In the genomic region with DNA sequence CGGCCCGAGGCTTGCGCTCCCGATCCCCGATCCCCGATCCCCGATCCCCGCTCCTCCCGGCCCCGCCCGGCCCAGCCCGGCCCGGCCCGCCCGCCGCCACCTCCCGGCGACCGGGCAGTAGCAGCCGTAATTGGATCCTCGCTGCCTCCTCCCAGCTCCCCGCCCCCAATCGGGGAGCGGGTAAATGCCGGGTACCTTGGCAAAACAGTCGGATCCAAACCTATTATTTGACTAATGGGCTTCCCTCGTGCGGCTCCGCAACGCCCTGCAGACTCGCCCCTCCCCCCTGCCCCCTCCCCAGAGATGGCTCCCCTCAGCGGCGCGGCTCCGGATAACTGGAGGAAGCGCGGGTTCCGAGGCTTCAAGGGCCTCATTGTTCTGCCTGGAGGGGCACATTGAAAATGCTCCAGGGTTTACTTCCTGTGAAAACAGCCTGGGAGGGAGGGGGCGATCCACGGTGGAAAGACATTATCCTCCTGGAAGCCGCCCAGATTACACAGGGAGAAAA, we compare ENCODE assay signal across 8 cellular contexts.
DNase-seq lines count a peak whose midpoint lies in the region; ATAC-seq and TF ChIP-seq lines count a peak whose summit lies in the region.

No MANE protein-coding gene starts in this region.

- CTCF ChIA-PET in CD8-positive, alpha-beta T cell (lab: Charles Lee): interaction anchor here (0.7 to 1.7 kb wide), 10 partner anchors 16 to 281 kb away, joined by 3 to 7 read pairs (median 3); no protein-coding TSS in a partner anchor

- H3K9me3 Mint-ChIP-seq in CD8-positive, alpha-beta T cell: no peaks in the 10 kb centered on the region
- no peaks in the 10 kb centered on the region for H3K9me3 Mint-ChIP-seq in activated T-helper 17 cell treated with anti-CD3 and anti-CD28 coated beads, Interleukin-2, amount 50 U/mL, for 72 hours
- no peaks in the 10 kb centered on the region for H3K9me3 Mint-ChIP-seq in nephron progenitor cell

- no peak overlapping the region for H3K27ac ChIP-seq in CD8-positive, alpha-beta T cell (ENCODE audit: low read depth, low read length)
- peak overlapping the region; percentile 85 to 97 (median 92) for H3K27ac ChIP-seq in tibial nerve

- ATAC-seq in CD8-positive, alpha-beta T cell: peak; percentile 24
- ATAC-seq in GM19467 (IDR thresholded peaks at IDR 0.05; ENCODE audit: unreplicated experiment): peak; percentile 23
- peak; percentile 49 for ATAC-seq in activated T-helper 17 cell treated with anti-CD3 and anti-CD28 coated beads, Interleukin-2, amount 50 U/mL, for 72 hours (replicated peaks)

- H3K4me1 ChIP-seq in CD8-positive, alpha-beta T cell (ENCODE audit: insufficient read depth, low read length): peaks cover 14% of the 10 kb centered on the region
- H3K4me1 ChIP-seq in tibial nerve: peaks cover 0 to 59% (median 28%) of the 10 kb centered on the region in 4 donors

- H3K4me3 Mint-ChIP-seq in CD8-positive, alpha-beta T cell: peak overlapping the region; percentile 91
- H3K4me3 Mint-ChIP-seq in activated T-helper 17 cell treated with anti-CD3 and anti-CD28 coated beads, Interleukin-2, amount 50 U/mL, for 72 hours: peak overlapping the region; percentile 90
- peak overlapping the region; percentile 80 for H3K4me3 Mint-ChIP-seq in nephron progenitor cell

- no peak for TF ChIP-seq POLR2A in tibial nerve (IDR thresholded peaks at IDR 0.05)

- peaks cover 14% of the 10 kb centered on the region for H3K4me1 Mint-ChIP-seq in CD8-positive, alpha-beta T cell (ENCODE audit: low read depth)
- peaks cover 24% of the 10 kb centered on the region for H3K4me1 Mint-ChIP-seq in activated T-helper 17 cell treated with anti-CD3 and anti-CD28 coated beads, Interleukin-2, amount 50 U/mL, for 72 hours
- peaks cover 85% of the 10 kb centered on the region for H3K4me1 Mint-ChIP-seq in nephron progenitor cell

- WGBS in tibial nerve, 2 donors: 1 to 3% methylated on average over 12 to 17 of the region's 41 CpGs

- H3K36me3 Mint-ChIP-seq in CD8-positive, alpha-beta T cell: peaks cover 2% of the 10 kb centered on the region
- peaks cover 6% of the 10 kb centered on the region for H3K36me3 Mint-ChIP-seq in activated T-helper 17 cell treated with anti-CD3 and anti-CD28 coated beads, Interleukin-2, amount 50 U/mL, for 72 hours (ENCODE audit: low read depth)
- no peaks in the 10 kb centered on the region for H3K36me3 Mint-ChIP-seq in nephron progenitor cell (ENCODE audit: low read depth)

- peak overlapping the region; percentile 91 for H3K27ac Mint-ChIP-seq in CD8-positive, alpha-beta T cell
- peak overlapping the region; percentile 97 for H3K27ac Mint-ChIP-seq in activated T-helper 17 cell treated with anti-CD3 and anti-CD28 coated beads, Interleukin-2, amount 50 U/mL, for 72 hours
- peak overlapping the region; percentile 99 for H3K27ac Mint-ChIP-seq in nephron progenitor cell

- intact Hi-C loops in CD8-positive, alpha-beta T cell (cut with DNase I, micrococcal nuclease): loop anchor here (1.0 to 5.0 kb wide), 8 partner anchors 53 to 942 kb away; partner anchors contain the start of genes RPS24 (in 1 of the 2) and ZCCHC24 (in 1 of the 2)

- TF ChIP-seq CTCF in CD8-positive, alpha-beta T cell (IDR thresholded peaks at IDR 0.05): no peak
- TF ChIP-seq CTCF in fibroblast of villous mesenchyme (IDR thresholded peaks at IDR 0.05; ENCODE audit: insufficient read depth, low read depth, low read length): no peak
- no peak for TF ChIP-seq CTCF in nephron progenitor cell (IDR thresholded peaks at IDR 0.05)
- TF ChIP-seq CTCF in tibial nerve (IDR thresholded peaks at IDR 0.05): peak in 1 of 5 experiments; percentile 22

- H3K9me3 ChIP-seq in CD8-positive, alpha-beta T cell (ENCODE audit: low read length): no peaks in the 10 kb centered on the region
- no peaks in the 10 kb centered on the region for H3K9me3 ChIP-seq in tibial nerve

- H3K27me3 Mint-ChIP-seq in CD8-positive, alpha-beta T cell (ENCODE audit: low read depth): no peaks in the 10 kb centered on the region
- H3K27me3 Mint-ChIP-seq in activated T-helper 17 cell treated with anti-CD3 and anti-CD28 coated beads, Interleukin-2, amount 50 U/mL, for 72 hours: no peaks in the 10 kb centered on the region
- peaks cover 19% of the 10 kb centered on the region for H3K27me3 Mint-ChIP-seq in nephron progenitor cell (ENCODE audit: low read depth, poor library complexity)

- peak overlapping the region; percentile 48 for H3K4me3 ChIP-seq in CD8-positive, alpha-beta T cell (ENCODE audit: low read depth, low read length)
- H3K4me3 ChIP-seq in fibroblast of villous mesenchyme (ENCODE audit: low read depth, low read length): peak overlapping the region; percentile 37
- peak overlapping the region; percentile 39 to 60 (median 45) for H3K4me3 ChIP-seq in tibial nerve

- H3K36me3 ChIP-seq in CD8-positive, alpha-beta T cell (ENCODE audit: insufficient read depth, low read length): no peaks in the 10 kb centered on the region
- H3K36me3 ChIP-seq in tibial nerve: no peaks in the 10 kb centered on the region

- POLR2A ChIA-PET in CD8-positive, alpha-beta T cell (lab: Charles Lee): interaction anchor here (0.7 kb wide), 1 partner anchor 143 kb away, joined by 3 read pairs; no protein-coding TSS in a partner anchor

- no peaks in the 10 kb centered on the region for H3K27me3 ChIP-seq in CD8-positive, alpha-beta T cell (ENCODE audit: insufficient read depth, low read length)
- H3K27me3 ChIP-seq in tibial nerve: no peaks in the 10 kb centered on the region

- DNase-seq in CD8-positive, alpha-beta T cell: peak in 6 of 7 experiments; percentile 18 to 70 (median 32)
- peak; percentile 57 for DNase-seq in HPDE6-E6E7 (ENCODE audit: extremely low spot score)
- DNase-seq in NCI-H82 (lab: John Stamatoyannopoulos, UW): peak; percentile 95
- peak; percentile 74 for DNase-seq in fibroblast of villous mesenchyme (ENCODE audit: low read depth)
- DNase-seq in nephron progenitor cell: peak; percentile 79
- DNase-seq in tibial nerve (ENCODE audit: low spot score in 2 of 2): peak; percentile 57 to 59

- no peak for TF ChIP-seq EP300 in tibial nerve (IDR thresholded peaks at IDR 0.05)

Comparison
In these comparisons a context has a peak if more than half of its experiments do, and no peak if none do; other contexts are left out.
1. DNase-seq: peak in every context shown above with its lines; median percentile 95 in NCI-H82; 79 in nephron progenitor cell; 74 in fibroblast of villous mesenchyme; 58 in tibial nerve; 57 in HPDE6-E6E7; 32 in CD8-positive, alpha-beta T cell.